ENCODE assay signal across 10 cellular contexts in the genomic region with DNA sequence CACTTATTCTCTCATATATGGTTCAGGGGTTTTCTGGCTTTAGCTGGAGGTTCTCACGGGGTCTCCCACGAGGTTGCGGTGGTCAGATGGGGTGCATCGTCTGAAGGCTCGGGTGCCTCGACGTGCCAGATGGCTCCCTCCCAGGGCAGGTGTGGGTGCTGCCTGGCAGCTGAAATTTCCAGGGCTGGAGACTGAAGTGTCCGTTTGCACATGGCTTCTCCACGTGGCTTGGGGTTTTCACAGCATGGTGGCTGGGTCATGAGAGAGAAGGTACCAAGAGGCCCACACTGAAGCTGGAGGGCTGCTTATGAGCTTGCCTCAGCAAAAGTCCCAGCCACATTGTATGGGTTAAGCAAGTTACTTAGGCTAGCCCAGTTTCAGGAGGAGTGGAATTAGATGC.
DNase-seq lines count a peak whose midpoint lies in the region; ATAC-seq and TF ChIP-seq lines count a peak whose summit lies in the region.
"Had no signal": no experiment of that assay in that cellular context is flagged by ENCODE, and none has a peak within 500 bp of the region (broad histone marks: within the 10 kb centered on the region; RNA-seq: fewer than 3 reads in every experiment).

No MANE protein-coding gene starts in this region.

- peaks cover 27% of the 10 kb centered on the region for H3K27me3 ChIP-seq in osteoblast (ENCODE audit: insufficient read depth, low read length)
- H3K27me3 ChIP-seq: SJSA1 had no signal

- H3K79me2 ChIP-seq in osteoblast (ENCODE audit: insufficient read depth, low read length), result no peaks in the 10 kb centered on the region

- H3K9me3 ChIP-seq in osteoblast (ENCODE audit: low read depth, low read length), result no peaks in the 10 kb centered on the region
- H3K9me3 ChIP-seq: SJSA1 had no signal

- no peaks in the 10 kb centered on the region for H4K20me1 ChIP-seq in osteoblast (ENCODE audit: insufficient read depth, low read length)

- H3K4me1 ChIP-seq in osteoblast (ENCODE audit: insufficient read depth, low read length), result no peaks in the 10 kb centered on the region
- H3K4me1 ChIP-seq: SJSA1 had no signal

- peak; percentile 11 for DNase-seq in NCI-H1092 treated with DMSO at 0.1 percent for 48 hours (lab: John Stamatoyannopoulos, UW)
- DNase-seq in epithelial cell of proximal tubule (ENCODE audit: low read depth), result no peak
- DNase-seq in osteoblast (ENCODE audit: insufficient read length, low spot score, missing footprints), result no peak
- DNase-seq in KG1 (lab: John Stamatoyannopoulos, UW), result no peak
- DNase-seq in SW 1271 (lab: John Stamatoyannopoulos, UW), result no peak
- DNase-seq: NCI-H446 treated with DMSO at 0.1 percent for 48 hours had no signal

- peak; percentile 24 for ATAC-seq in GM18511 (IDR thresholded peaks at IDR 0.05; ENCODE audit: unreplicated experiment)
- ATAC-seq in GM18858 (IDR thresholded peaks at IDR 0.05; ENCODE audit: unreplicated experiment), result no peak

- H3K27ac ChIP-seq in osteoblast (ENCODE audit: low read depth, low read length), result no peak overlapping the region
- H3K27ac ChIP-seq: KMS-11, SJSA1 had no signal

- no peaks in the 10 kb centered on the region for H3K36me3 ChIP-seq in osteoblast (ENCODE audit: insufficient read depth, low read length)
- H3K36me3 ChIP-seq: SJSA1 had no signal

- H3K4me3 ChIP-seq in epithelial cell of proximal tubule (ENCODE audit: low read depth, low read length), result peak overlapping the region; percentile 57
- H3K4me3 ChIP-seq in osteoblast (ENCODE audit: insufficient read depth, low read length), result peak overlapping the region; percentile 68
- H3K4me3 ChIP-seq: SJSA1 had no signal

- H3K4me2 ChIP-seq in osteoblast (ENCODE audit: insufficient read depth, low read length), result peak overlapping the region; percentile 77
- H3K4me2 ChIP-seq: KMS-11 had no signal

- TF ChIP-seq CTCF in epithelial cell of proximal tubule (conservative IDR thresholded peaks at IDR 0.05; ENCODE audit: low read depth, low read length) (no peak), osteoblast (IDR thresholded peaks at IDR 0.05; ENCODE audit: extremely low read depth, low read depth, low read length) (no peak)

- no peak overlapping the region for H2AFZ ChIP-seq in osteoblast (ENCODE audit: low read length)
